In genomic region chr21:36848875-36849274, GRCh38 we compare ENCODE assay signal across 14 cellular contexts.
DNase-seq lines count a peak whose midpoint lies in the region; ATAC-seq and TF ChIP-seq lines count a peak whose summit lies in the region.
"Had no signal": no experiment of that assay in that cellular context is flagged by ENCODE, and none has a peak within 500 bp of the region (broad histone marks: within the 10 kb centered on the region; RNA-seq: fewer than 3 reads in every experiment).

No MANE protein-coding gene starts in this region.

- peaks cover 13% of the 10 kb centered on the region for H3K4me1 Mint-ChIP-seq in mesothelial cell of epicardium
- H3K4me1 Mint-ChIP-seq: CD14-positive monocyte had no signal

- peak overlapping the region; percentile 2 for H3K27ac Mint-ChIP-seq in mesothelial cell of epicardium
- H3K27ac Mint-ChIP-seq: CD8-positive, alpha-beta T cell had no signal

- intact Hi-C loops in right lobe of liver (cut with DNase I), result no loop called here

- no peaks in the 10 kb centered on the region for H3K36me3 Mint-ChIP-seq in mesothelial cell of epicardium
- H3K36me3 Mint-ChIP-seq: CD14-positive monocyte had no signal

- H3K4me3 ChIP-seq in right lobe of liver, result no peak overlapping the region
- H3K4me3 ChIP-seq: HAP-1 had no signal

- no peak overlapping the region for H3K4me3 Mint-ChIP-seq in mesothelial cell of epicardium
- H3K4me3 Mint-ChIP-seq: CD14-positive monocyte; CD8-positive, alpha-beta T cell had no signal

- no peaks in the 10 kb centered on the region for H3K9me3 Mint-ChIP-seq in mesothelial cell of epicardium
- H3K9me3 Mint-ChIP-seq: CD14-positive monocyte; CD8-positive, alpha-beta T cell had no signal

- no peaks in the 10 kb centered on the region for H3K27me3 Mint-ChIP-seq in mesothelial cell of epicardium (ENCODE audit: low read depth)

- DNase-seq in brain pericyte (ENCODE audit: low read depth, low spot score) (peak; percentile 13), mesothelial cell of epicardium (ENCODE audit: low spot score in 2 of 2, unreplicated experiment in 2 of 2) (no peak), right lobe of liver (no peak), NCI-H2196 (lab: John Stamatoyannopoulos, UW; ENCODE audit: unreplicated experiment) (no peak)
- DNase-seq: CD8-positive, alpha-beta T cell; COR-L47; DMS153; EL had no signal

- H3K4me1 ChIP-seq in right lobe of liver, result no peaks in the 10 kb centered on the region

- no peak for TF ChIP-seq POLR2A in right lobe of liver (IDR thresholded peaks at IDR 0.05)

- no peak for ATAC-seq in right lobe of liver
- ATAC-seq in GM18907 (IDR thresholded peaks at IDR 0.05; ENCODE audit: unreplicated experiment), result no peak
- ATAC-seq: CD8-positive, alpha-beta T cell had no signal

- no peaks in the 10 kb centered on the region for H3K27me3 ChIP-seq in right lobe of liver

- 94% methylated on average over 3 of the region's 3 CpGs for WGBS in right lobe of liver (ENCODE audit: insufficient coverage, low coverage, low lambda C conversion rate, missing lambda C conversion rate)

- no peaks in the 10 kb centered on the region for H3K36me3 ChIP-seq in right lobe of liver
- H3K36me3 ChIP-seq: HAP-1 had no signal

- TF ChIP-seq CTCF in mesothelial cell of epicardium (IDR thresholded peaks at IDR 0.05; ENCODE audit: unreplicated experiment), result no peak
- no peak for TF ChIP-seq CTCF in right lobe of liver (IDR thresholded peaks at IDR 0.05)

- no peaks in the 10 kb centered on the region for H3K9me3 ChIP-seq in right lobe of liver
- H3K9me3 ChIP-seq: HAP-1 had no signal

- H3K27ac ChIP-seq in cingulate gyrus (ENCODE audit: low read depth, low read length), result peak overlapping the region; percentile 74
- H3K27ac ChIP-seq in temporal lobe (ENCODE audit: low read depth, low read length), result peak overlapping the region; percentile 66
- no peak overlapping the region for H3K27ac ChIP-seq in right lobe of liver
- H3K27ac ChIP-seq: HL-60 had no signal

Comparison
In these comparisons a context has a peak if more than half of its experiments do, and no peak if none do; other contexts are left out.
1. H3K27ac ChIP-seq: peak in cingulate gyrus (single experiment) and temporal lobe (single experiment); none in right lobe of liver (0 of 3).